8 cellular contexts compared by ENCODE assay signal in genomic region chr10:11035318-11035920, GRCh38. TPM values are rescaled to one million over a fixed set of nuclear protein-coding genes. Genes with fewer than 3 reads are reported as not detected.
A peak's percentile ranks its signal among the peaks of the same experiment; 100 is the strongest.
DNase-seq lines count a peak whose midpoint lies in the region; ATAC-seq, FAIRE-seq and TF ChIP-seq lines count a peak whose summit lies in the region.
"Had no signal": no experiment of that assay in that cellular context is flagged by ENCODE, and none has a peak within 500 bp of the region (broad histone marks: within the 10 kb centered on the region; RNA-seq: fewer than 3 reads in every experiment).

No MANE protein-coding gene starts in this region.

- no peaks in the 10 kb centered on the region for H3K27me3 ChIP-seq in bronchial epithelial cell (ENCODE audit: control insufficient read depth, insufficient read depth, low read length)
- H3K27me3 ChIP-seq: SJSA1 had no signal

- ATAC-seq in HG03354 (IDR thresholded peaks at IDR 0.05; ENCODE audit: poor library complexity, severe bottlenecking, unreplicated experiment) (no peak), GM21526 (IDR thresholded peaks at IDR 0.05; ENCODE audit: low FRiP score, unreplicated experiment) (no peak)

- H3K36me3 ChIP-seq in bronchial epithelial cell (ENCODE audit: control insufficient read depth, insufficient read depth, low read length), result no peaks in the 10 kb centered on the region
- H3K36me3 ChIP-seq: SJSA1 had no signal

- peak; percentile 8 for DNase-seq in HTR-8/SVneo (ENCODE audit: insufficient read length, low spot score)
- peak; percentile 84 for DNase-seq in bronchial epithelial cell (ENCODE audit: low read depth)
- peak; percentile 45 for DNase-seq in iPS DF 19.7 (ENCODE audit: low read depth, low spot score)
- DNase-seq in stromal cell of bone marrow (ENCODE audit: low read depth), result peak; percentile 77
- DNase-seq in NCI-H446 (lab: John Stamatoyannopoulos, UW), result no peak

- FAIRE-seq in HTR-8/SVneo (lab: Jason Lieb, UNC) (no peak), bronchial epithelial cell (lab: Jason Lieb, UNC) (no peak)

- H3K4me3 ChIP-seq in bronchial epithelial cell (ENCODE audit: low read depth, low read length), result no peak overlapping the region
- H3K4me3 ChIP-seq: SJSA1 had no signal

- TF ChIP-seq CTCF in bronchial epithelial cell (IDR thresholded peaks at IDR 0.05; ENCODE audit: insufficient read depth, low read length, severe bottlenecking), result no peak

RNA-seq across cellular contexts. Expression of gene CELF2, which starts 17.7 kb away (rescaled TPM):
- 2.1 and 2.9 TPM in 2 replicates for total RNA-seq in bronchial epithelial cell
- total RNA-seq: SJSA1 had no signal

Comparison
In these comparisons a context has a peak if more than half of its experiments do, and no peak if none do; other contexts are left out.
1. DNase-seq: peak in HTR-8/SVneo (single experiment), bronchial epithelial cell (single experiment), iPS DF 19.7 (single experiment) and stromal cell of bone marrow (single experiment); none in NCI-H446 (0 of 2).